ENCODE assay signal across 8 cellular contexts in the genomic region with DNA sequence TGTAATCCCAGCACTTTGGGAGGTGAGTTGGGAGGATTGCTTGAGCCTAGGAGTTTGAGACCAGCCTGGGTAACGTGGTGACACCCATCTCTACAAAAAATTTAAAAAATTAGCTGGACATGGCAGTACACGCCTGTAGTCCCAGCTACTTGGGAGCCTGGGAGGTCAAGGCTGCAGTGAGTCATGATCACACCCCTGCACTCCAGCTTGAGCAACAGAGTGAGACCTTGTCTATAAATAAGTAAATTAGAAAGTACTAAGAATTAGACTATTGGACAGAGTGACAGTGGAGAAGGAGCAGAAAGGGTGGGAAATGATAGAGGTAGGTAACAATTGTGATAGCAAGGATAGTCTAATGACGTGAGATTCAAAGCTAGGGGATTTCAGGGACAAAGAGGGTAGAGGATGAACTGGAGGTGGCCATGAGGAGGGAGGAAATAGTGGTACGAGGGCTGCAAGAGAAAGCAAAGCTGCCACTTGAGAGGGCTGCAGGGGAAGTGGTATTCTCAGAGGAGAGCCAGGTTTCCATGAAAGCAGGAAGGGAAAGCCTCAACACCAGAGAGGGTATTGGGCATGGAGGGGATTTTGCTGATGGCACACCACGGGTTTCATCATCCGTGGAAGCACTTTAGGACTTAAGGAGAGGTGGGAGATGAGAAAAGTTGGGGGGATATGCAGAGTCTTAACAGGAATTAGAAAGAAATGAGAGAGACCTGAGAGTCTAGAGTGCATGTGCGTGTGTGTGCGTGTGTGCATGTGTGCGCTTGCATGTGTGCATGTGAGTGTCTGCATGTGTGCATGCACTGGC.
DNase-seq lines count a peak whose midpoint lies in the region; ATAC-seq, FAIRE-seq and TF ChIP-seq lines count a peak whose summit lies in the region.
"Had no signal": no experiment of that assay in that cellular context is flagged by ENCODE, and none has a peak within 500 bp of the region (broad histone marks: within the 10 kb centered on the region; RNA-seq: fewer than 3 reads in every experiment).

No MANE protein-coding gene starts in this region.

- H3K14ac ChIP-seq in mesenchymal stem cell (ENCODE audit: low read length in 2 of 2) = no peak overlapping the region

- H3K4me3 ChIP-seq in OCI-LY3 (ENCODE audit: low read length) (no peak overlapping the region), mesenchymal stem cell (ENCODE audit: insufficient read depth in 1 of 2, low read depth in 1 of 2, low read length in 2 of 2) (no peak overlapping the region), SK-N-SH (ENCODE audit: low read depth in 2 of 2, low read length in 1 of 2) (no peak overlapping the region)

- CTCF ChIA-PET in SK-N-SH (lab: Yijun Ruan, JAX) = no interaction called here

- no peak overlapping the region for H2AK5ac ChIP-seq in mesenchymal stem cell (ENCODE audit: low read length, severe bottlenecking)

- H3K4me1 ChIP-seq in OCI-LY3 (ENCODE audit: low read length) (peaks cover 7% of the 10 kb centered on the region), mesenchymal stem cell (ENCODE audit: control insufficient read depth, insufficient read depth, low read depth, low read length) (peaks cover 6% of the 10 kb centered on the region), SK-N-SH (ENCODE audit: control insufficient read depth in 1 of 2, insufficient read depth in 2 of 2, low read depth in 1 of 2, low read length in 1 of 2) (no peaks in the 10 kb centered on the region; a peak in 1 of 4 replicates)

- FAIRE-seq in GM18507 (lab: Jason Lieb, UNC) = peak; percentile 74

- H2BK120ac ChIP-seq in mesenchymal stem cell (ENCODE audit: low read depth, low read length) = no peak overlapping the region

- H4K20me1 ChIP-seq in OCI-LY3 (ENCODE audit: insufficient read depth, low read length) (no peaks in the 10 kb centered on the region), SK-N-SH (ENCODE audit: insufficient read depth) (no peaks in the 10 kb centered on the region)

- POLR2A ChIA-PET in SK-N-SH (lab: Yijun Ruan, JAX) = no interaction called here

- DNase-seq in GM18507 (ENCODE audit: extremely low spot score, insufficient read length, low read depth) (no peak), mesenchymal stem cell (peak; percentile 42), SK-N-SH (no peak), SKM-1 treated with dmso at 0.1 percent for 144 hours (lab: John Stamatoyannopoulos, UW; ENCODE audit: unreplicated experiment) (no peak), GM03348 (ENCODE audit: low spot score) (no peak)
- DNase-seq: KBM-7 had no signal

- H3K4me2 ChIP-seq in OCI-LY3 (ENCODE audit: low read length) = peak overlapping the region; percentile 13; the same call in 1 of the 2 replicates
- H3K4me2 ChIP-seq in mesenchymal stem cell (ENCODE audit: low read length, poor library complexity, severe bottlenecking) = no peak overlapping the region
- no peak overlapping the region for H3K4me2 ChIP-seq in SK-N-SH

- H2BK15ac ChIP-seq in mesenchymal stem cell (ENCODE audit: low read depth, poor library complexity, severe bottlenecking) = no peak overlapping the region

- H3K79me2 ChIP-seq in OCI-LY3 (ENCODE audit: low read length) (no peaks in the 10 kb centered on the region), SK-N-SH (ENCODE audit: insufficient read depth) (no peaks in the 10 kb centered on the region)

- H3K18ac ChIP-seq in mesenchymal stem cell (ENCODE audit: low read depth in 1 of 2, low read length in 2 of 2) = peak overlapping the region in 1 of 2 experiments; percentile 4

- 85% methylated on average over 9 of the region's 9 CpGs for WGBS in mesenchymal stem cell
- WGBS in SK-N-SH (ENCODE audit: low lambda C conversion rate) = 84% methylated on average over 9 of the region's 9 CpGs

- H3K27me3 ChIP-seq in OCI-LY3 (ENCODE audit: low read depth, low read length) (no peaks in the 10 kb centered on the region), mesenchymal stem cell (ENCODE audit: control insufficient read depth in 1 of 2, insufficient read depth in 1 of 2, low read length in 2 of 2) (no peaks in the 10 kb centered on the region), SK-N-SH (ENCODE audit: insufficient read depth) (no peaks in the 10 kb centered on the region)

- H3K79me1 ChIP-seq in mesenchymal stem cell (replicated peaks; ENCODE audit: low read length, poor library complexity, severe bottlenecking) = peaks cover 28% of the 10 kb centered on the region

- H3K9me3 ChIP-seq in OCI-LY3 (ENCODE audit: insufficient read depth, low read length) = no peaks in the 10 kb centered on the region
- no peaks in the 10 kb centered on the region for H3K9me3 ChIP-seq in mesenchymal stem cell (ENCODE audit: control insufficient read depth, low read length)
- no peaks in the 10 kb centered on the region for H3K9me3 ChIP-seq in SK-N-SH

- H4K8ac ChIP-seq in mesenchymal stem cell (ENCODE audit: low read length) = peak overlapping the region; percentile 42

- H4K91ac ChIP-seq in mesenchymal stem cell (ENCODE audit: low read length) = peak overlapping the region; percentile 53

- ATAC-seq in GM21576 (IDR thresholded peaks at IDR 0.05; ENCODE audit: unreplicated experiment) = peak; percentile 58

- no peak for TF ChIP-seq CTCF in OCI-LY3 (IDR thresholded peaks at IDR 0.05; ENCODE audit: low read depth, low read length)
- no peak for TF ChIP-seq CTCF in SK-N-SH (IDR thresholded peaks at IDR 0.05)

- no peak overlapping the region for H2AFZ ChIP-seq in OCI-LY3 (ENCODE audit: low read depth, low read length)
- H2AFZ ChIP-seq in mesenchymal stem cell (ENCODE audit: low read depth, low read length) = no peak overlapping the region
- no peak overlapping the region for H2AFZ ChIP-seq in SK-N-SH (ENCODE audit: low read depth)

- H3K9ac ChIP-seq in OCI-LY3 (ENCODE audit: low read length) = no peak overlapping the region
- H3K9ac ChIP-seq in mesenchymal stem cell (ENCODE audit: low read length) = no peak overlapping the region
- no peak overlapping the region for H3K9ac ChIP-seq in SK-N-SH

- no peak overlapping the region for H3K4ac ChIP-seq in mesenchymal stem cell (ENCODE audit: low read depth in 1 of 2, low read length in 2 of 2)

- H3K23ac ChIP-seq in mesenchymal stem cell (ENCODE audit: low read length in 2 of 2) = no peak overlapping the region

- no peak for TF ChIP-seq RAD21 in SK-N-SH (IDR thresholded peaks at IDR 0.05; ENCODE audit: low read length)

- H3K9me2 ChIP-seq in SK-N-SH = no peaks in the 10 kb centered on the region

- H3K27ac ChIP-seq in OCI-LY3 (ENCODE audit: low read length) = no peak overlapping the region
- H3K27ac ChIP-seq in mesenchymal stem cell (ENCODE audit: low read length, poor library complexity, severe bottlenecking) = no peak overlapping the region
- no peak overlapping the region for H3K27ac ChIP-seq in SK-N-SH (ENCODE audit: low read depth in 2 of 2, low read length in 1 of 2)

- no peak overlapping the region for H2BK5ac ChIP-seq in mesenchymal stem cell (ENCODE audit: low read depth, low read length, poor library complexity, severe bottlenecking)

- no peaks in the 10 kb centered on the region for H3K36me3 ChIP-seq in OCI-LY3 (replicated peaks; ENCODE audit: low read depth, low read length)
- H3K36me3 ChIP-seq in mesenchymal stem cell (ENCODE audit: control insufficient read depth in 1 of 2, insufficient read depth in 2 of 2, low read depth in 1 of 2, low read length in 2 of 2) = no peaks in the 10 kb centered on the region
- H3K36me3 ChIP-seq in SK-N-SH (replicated peaks in 1 of 2; ENCODE audit: control insufficient read depth in 1 of 2, insufficient read depth in 2 of 2, low read length in 1 of 2) = peaks cover 0 to 2% of the 10 kb centered on the region in 2 experiments

- no peaks in the 10 kb centered on the region for H3F3A ChIP-seq in SK-N-SH (replicated peaks; ENCODE audit: insufficient read depth)

- H2BK12ac ChIP-seq in mesenchymal stem cell (ENCODE audit: low read length in 2 of 2) = no peak overlapping the region

- TF ChIP-seq EP300 in SK-N-SH (IDR thresholded peaks at IDR 0.05; ENCODE audit: borderline replicate concordance in 1 of 2, low read depth in 1 of 2, low read length in 1 of 2) = no peak

TF ChIP-seq in SK-N-SH, 30 proteins besides CTCF, POLR2A, EP300 and RAD21:
- TF ChIP-seq, protein P1, sequence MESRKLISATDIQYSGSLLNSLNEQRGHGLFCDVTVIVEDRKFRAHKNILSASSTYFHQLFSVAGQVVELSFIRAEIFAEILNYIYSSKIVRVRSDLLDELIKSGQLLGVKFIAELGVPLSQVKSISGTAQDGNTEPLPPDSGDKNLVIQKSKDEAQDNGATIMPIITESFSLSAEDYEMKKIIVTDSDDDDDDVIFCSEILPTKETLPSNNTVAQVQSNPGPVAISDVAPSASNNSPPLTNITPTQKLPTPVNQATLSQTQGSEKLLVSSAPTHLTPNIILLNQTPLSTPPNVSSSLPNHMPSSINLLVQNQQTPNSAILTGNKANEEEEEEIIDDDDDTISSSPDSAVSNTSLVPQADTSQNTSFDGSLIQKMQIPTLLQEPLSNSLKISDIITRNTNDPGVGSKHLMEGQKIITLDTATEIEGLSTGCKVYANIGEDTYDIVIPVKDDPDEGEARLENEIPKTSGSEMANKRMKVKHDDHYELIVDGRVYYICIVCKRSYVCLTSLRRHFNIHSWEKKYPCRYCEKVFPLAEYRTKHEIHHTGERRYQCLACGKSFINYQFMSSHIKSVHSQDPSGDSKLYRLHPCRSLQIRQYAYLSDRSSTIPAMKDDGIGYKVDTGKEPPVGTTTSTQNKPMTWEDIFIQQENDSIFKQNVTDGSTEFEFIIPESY (IDR thresholded peaks at IDR 0.05; ENCODE audit: borderline replicate concordance, low read depth) = no peak
- TF ChIP-seq, protein P2, sequence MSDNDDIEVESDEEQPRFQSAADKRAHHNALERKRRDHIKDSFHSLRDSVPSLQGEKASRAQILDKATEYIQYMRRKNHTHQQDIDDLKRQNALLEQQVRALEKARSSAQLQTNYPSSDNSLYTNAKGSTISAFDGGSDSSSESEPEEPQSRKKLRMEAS (IDR thresholded peaks at IDR 0.05; ENCODE audit: low read depth) = no peak
- no peak for TF ChIP-seq TAF1 (IDR thresholded peaks at IDR 0.05; ENCODE audit: borderline replicate concordance, low read depth, low read length)
